29 cellular contexts compared by ENCODE assay signal in the genomic region with DNA sequence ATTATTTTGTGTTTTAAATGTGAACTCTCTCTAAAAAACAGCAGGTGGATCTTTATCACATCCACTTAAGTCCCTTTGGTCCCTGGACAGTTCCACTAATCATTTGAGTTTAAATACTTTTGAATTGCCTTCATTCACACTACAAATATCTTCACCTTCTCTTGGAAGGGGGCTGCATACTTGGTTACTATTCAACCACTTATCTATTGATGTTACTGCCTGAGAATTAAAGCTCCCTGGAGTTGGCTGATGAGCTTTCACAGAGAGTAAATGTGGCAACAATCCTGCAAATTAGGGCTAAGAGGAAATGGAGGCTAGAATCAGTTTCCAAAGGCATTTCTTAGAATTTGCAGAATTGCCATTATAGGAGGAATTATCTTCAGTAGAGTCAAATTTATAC.
"Had no signal": no experiment of that assay in that cellular context is flagged by ENCODE, and none has a peak within 500 bp of the region (broad histone marks: within the 10 kb centered on the region; RNA-seq: fewer than 3 reads in every experiment).

No MANE protein-coding gene starts in this region.

- H3K27ac Mint-ChIP-seq: activated CD4-positive, alpha-beta memory T cell treated with anti-CD3 and anti-CD28 coated beads for 36 hours; activated naive CD4-positive, alpha-beta T cell treated with anti-CD3 and anti-CD28 coated beads for 36 hours; activated naive CD4-positive, alpha-beta T cell treated with anti-CD3 and anti-CD28 coated beads, Interleukin-2, amount 50 U/mL, for 72 hours; activated T-helper 1 cell treated with anti-CD3 and anti-CD28 coated beads, Interleukin-12 subunit alpha, Interleukin-12 subunit beta, Interleukin-2, Interleukin-4 antibody, amounts not matched to agents 30 ng/mL and 10 ng/mL and 1 ng/mL, durations not matched to agents 14 hours and 24 hours and 36 hours; IgD-negative memory B cell; T-helper 1 cell treated with Interleukin-12 subunit alpha and Interleukin-12 subunit beta and Interleukin-4 antibody, amounts not matched to agents 30 μg/mL and 1 μg/mL, for 36 hours; T-helper 2 cell treated with Interferon-gamma antibody and Interleukin-4, amounts not matched to agents 5 μg/mL and 100 μg/mL, for 36 hours had no signal

- H3K9me3 Mint-ChIP-seq: activated CD4-positive, alpha-beta memory T cell treated with anti-CD3 and anti-CD28 coated beads for 36 hours; activated naive CD4-positive, alpha-beta T cell treated with anti-CD3 and anti-CD28 coated beads for 36 hours; activated naive CD4-positive, alpha-beta T cell treated with anti-CD3 and anti-CD28 coated beads, Interleukin-2, amount 50 U/mL, for 72 hours; activated T-cell treated with anti-CD3 and anti-CD28 coated beads, Interleukin-2, amount 50 U/mL, for 4 hours; activated T-helper 1 cell treated with anti-CD3 and anti-CD28 coated beads, Interleukin-12 subunit alpha, Interleukin-12 subunit beta, Interleukin-2, Interleukin-4 antibody, amounts not matched to agents 30 ng/mL and 10 ng/mL and 1 ng/mL, durations not matched to agents 14 hours and 24 hours and 36 hours; IgD-negative memory B cell; T-helper 1 cell treated with Interleukin-12 subunit alpha and Interleukin-12 subunit beta and Interleukin-4 antibody, amounts not matched to agents 30 μg/mL and 1 μg/mL, for 36 hours; T-helper 2 cell treated with Interferon-gamma antibody and Interleukin-4, amounts not matched to agents 5 μg/mL and 100 μg/mL, for 36 hours had no signal

- H3K27me3 ChIP-seq: adrenal gland, body of pancreas, breast epithelium, MG63, SJSA1 had no signal

- H3K27ac ChIP-seq: adrenal gland, body of pancreas, breast epithelium, SJSA1 had no signal

- H3K9ac ChIP-seq: SK-N-SH had no signal

- H3K27me3 Mint-ChIP-seq: activated CD4-positive, alpha-beta memory T cell treated with anti-CD3 and anti-CD28 coated beads for 36 hours; IgD-negative memory B cell had no signal

- H3K4me1 ChIP-seq: body of pancreas, breast epithelium, SJSA1 had no signal

- H3K4me3 ChIP-seq: adrenal gland, body of pancreas, breast epithelium, MG63, SJSA1 had no signal

- H3K9me2 ChIP-seq: SK-N-SH had no signal

- H3K36me3 ChIP-seq: adrenal gland, breast epithelium, MG63, SJSA1 had no signal

- H3K4me2 ChIP-seq: SK-N-SH had no signal

- DNase-seq: activated CD4-positive, alpha-beta memory T cell treated with anti-CD3 and anti-CD28 coated beads for 36 hours; activated CD4-positive, alpha-beta T cell treated with anti-CD3 and anti-CD28 coated beads for 4 hours; activated CD4-positive, alpha-beta T cell treated with anti-CD3 and anti-CD28 coated beads, Interleukin-2, amount 50 U/mL, for 1 hour; activated CD8-positive, alpha-beta memory T cell treated with anti-CD3 and anti-CD28 coated beads, Interleukin-2, amount 50 U/mL, for 4 hours; activated gamma-delta T cell treated with Interleukin-2 at 50 U/mL for 16 hours; activated naive CD4-positive, alpha-beta T cell treated with anti-CD3 and anti-CD28 coated beads for 36 hours; activated T-cell treated with anti-CD3 and anti-CD28 coated beads for 4 hours; activated T-cell treated with anti-CD3 and anti-CD28 coated beads, Interleukin-2, amount 50 U/mL, for 4 hours; adrenal gland; body of pancreas; Karpas-422; KBM-7; MG63; NCI-H1048; NCI-H1105 treated with DMSO at 0.1 percent for 48 hours; NCI-H187 treated with DMSO at 0.1 percent for 48 hours; NCI-H2081; NCI-H510A; NCI-H526 treated with DMSO at 0.1 percent for 48 hours; NK-92 treated with Interleukin-12 subunit alpha and Interleukin-12 subunit beta, amount 100 ng/mL, for 24 hours; SHP77 treated with DMSO at 0.1 percent for 48 hours; SK-N-SH had no signal

- H3K4me3 Mint-ChIP-seq: activated CD4-positive, alpha-beta memory T cell treated with anti-CD3 and anti-CD28 coated beads for 36 hours; activated naive CD4-positive, alpha-beta T cell treated with anti-CD3 and anti-CD28 coated beads for 36 hours; activated T-cell treated with anti-CD3 and anti-CD28 coated beads, Interleukin-2, amount 50 U/mL, for 4 hours; activated T-helper 1 cell treated with anti-CD3 and anti-CD28 coated beads, Interleukin-12 subunit alpha, Interleukin-12 subunit beta, Interleukin-2, Interleukin-4 antibody, amounts not matched to agents 30 ng/mL and 10 ng/mL and 1 ng/mL, durations not matched to agents 14 hours and 24 hours and 36 hours; IgD-negative memory B cell; T-helper 1 cell treated with Interleukin-12 subunit alpha and Interleukin-12 subunit beta and Interleukin-4 antibody, amounts not matched to agents 30 μg/mL and 1 μg/mL, for 36 hours; T-helper 2 cell treated with Interferon-gamma antibody and Interleukin-4, amounts not matched to agents 5 μg/mL and 100 μg/mL, for 36 hours had no signal

- H3K9me3 ChIP-seq: adrenal gland, body of pancreas, breast epithelium, MG63, SJSA1, SK-N-SH had no signal

- H3K36me3 Mint-ChIP-seq: activated CD4-positive, alpha-beta memory T cell treated with anti-CD3 and anti-CD28 coated beads for 36 hours; activated naive CD4-positive, alpha-beta T cell treated with anti-CD3 and anti-CD28 coated beads, Interleukin-2, amount 50 U/mL, for 72 hours; IgD-negative memory B cell had no signal
